ENCODE assay signal across 1 cellular context in the genomic region with DNA sequence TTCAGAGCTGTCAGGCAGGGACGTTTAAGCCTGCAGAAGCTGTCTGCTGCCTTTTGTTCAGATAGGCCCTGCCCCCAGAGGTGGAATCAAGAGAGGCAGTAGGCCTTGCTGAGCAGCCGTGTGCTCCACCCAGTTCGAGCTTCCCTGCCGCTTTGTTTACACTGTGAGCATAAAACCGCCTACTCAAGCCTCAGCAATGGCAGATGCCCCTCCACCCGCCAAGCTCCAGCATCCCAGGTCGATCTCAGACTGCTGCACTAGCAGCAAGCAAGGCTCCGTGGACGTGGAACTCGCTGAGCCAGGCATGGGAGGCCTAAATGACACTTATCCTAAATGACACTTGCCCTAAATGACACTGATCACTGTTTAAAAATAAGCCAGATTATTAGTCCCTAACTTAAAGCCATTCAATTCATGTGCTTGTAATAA.
A peak's percentile ranks its signal among the peaks of the same experiment; 100 is the strongest.
TF ChIP-seq lines count a peak whose summit lies in the region.

No MANE protein-coding gene starts in this region.

TF ChIP-seq in K562, 482 proteins besides CTCF, POLR2A, EP300 and RAD21 (continued from another document and continues in another):
- TF ChIP-seq, protein P1, sequence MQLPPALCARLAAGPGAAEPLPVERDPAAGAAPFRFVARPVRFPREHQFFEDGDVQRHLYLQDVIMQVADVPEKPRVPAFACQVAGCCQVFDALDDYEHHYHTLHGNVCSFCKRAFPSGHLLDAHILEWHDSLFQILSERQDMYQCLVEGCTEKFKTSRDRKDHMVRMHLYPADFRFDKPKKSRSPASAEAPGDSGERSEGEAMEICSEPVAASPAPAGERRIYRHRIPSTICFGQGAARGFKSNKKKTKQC (CRISPR knock-in tag; IDR thresholded peaks at IDR 0.05), result no peak
- TF ChIP-seq HNRNPL (IDR thresholded peaks at IDR 0.05; ENCODE audit: low read depth, low read length) (no peak), CHCHD3 (CRISPR knock-in tag; IDR thresholded peaks at IDR 0.05) (no peak), ARNT (IDR thresholded peaks at IDR 0.05) (no peak), ZNF830 (CRISPR knock-in tag; IDR thresholded peaks at IDR 0.05) (no peak), PHTF2 (CRISPR knock-in tag; IDR thresholded peaks at IDR 0.05) (no peak), MTF1 (CRISPR knock-in tag; IDR thresholded peaks at IDR 0.05; ENCODE audit: borderline replicate concordance) (no peak), HIVEP1 (CRISPR knock-in tag; IDR thresholded peaks at IDR 0.05) (0 out of 2 replicates have a peak, but pooled peaks have one; percentile 38), HNRNPLL (IDR thresholded peaks at IDR 0.05; ENCODE audit: low read depth, low read length, poor library complexity, severe bottlenecking) (no peak), ADNP (tag; IDR thresholded peaks at IDR 0.05) (no peak), ZNF609 (CRISPR knock-in tag; IDR thresholded peaks at IDR 0.05; ENCODE audit: borderline replicate concordance) (no peak), U2AF2 (optimal IDR thresholded peaks at IDR 0.05; ENCODE audit: low read depth, low read length) (no peak), ZC3H8 (IDR thresholded peaks at IDR 0.05) (no peak), ZBED1 (IDR thresholded peaks at IDR 0.05) (no peak), ZNF778 (CRISPR knock-in tag; IDR thresholded peaks at IDR 0.05) (no peak), HCFC1 (IDR thresholded peaks at IDR 0.05; ENCODE audit: low read depth, low read length) (no peak), ELK1 (CRISPR knock-in tag; IDR thresholded peaks at IDR 0.05) (no peak), THRB (CRISPR knock-in tag; conservative IDR thresholded peaks at IDR 0.05) (no peak), MTA2 (IDR thresholded peaks at IDR 0.05; ENCODE audit: low read depth) (no peak), HDAC6 (IDR thresholded peaks at IDR 0.05; ENCODE audit: low read depth, low read length) (no peak), ZBTB7A (IDR thresholded peaks at IDR 0.05; ENCODE audit: borderline replicate concordance, control insufficient read depth, low read depth, low read length) (no peak), FOXA3 (CRISPR knock-in tag; conservative IDR thresholded peaks at IDR 0.05 in 1 of 2, IDR thresholded peaks at IDR 0.05 in 1 of 2) (peak; percentile 93 to 96), HLTF (IDR thresholded peaks at IDR 0.05) (no peak), RBM14 (IDR thresholded peaks at IDR 0.05; ENCODE audit: borderline replicate concordance, insufficient read depth, low read depth, low read length) (no peak), CAMTA2 (CRISPR knock-in tag; conservative IDR thresholded peaks at IDR 0.05) (no peak), KLF16 (IDR thresholded peaks at IDR 0.05) (no peak), MEF2A (IDR thresholded peaks at IDR 0.05; ENCODE audit: control insufficient read depth, low read depth, low read length) (no peak), ARID1B (IDR thresholded peaks at IDR 0.05) (no peak; the same call in 1 of the 2 replicates), EZH2 (IDR thresholded peaks at IDR 0.05; ENCODE audit: borderline replicate concordance, low read depth, low read length) (no peak), CBFA2T2 (conservative IDR thresholded peaks at IDR 0.05) (no peak), ZNF766 (CRISPR knock-in tag; conservative IDR thresholded peaks at IDR 0.05) (no peak; the same call in 1 of the 2 replicates), ETV6 (IDR thresholded peaks at IDR 0.05; ENCODE audit: borderline replicate concordance in 1 of 2, low read depth in 2 of 2, low read length in 1 of 2) (no peak), ETV6 (CRISPR knock-in tag; IDR thresholded peaks at IDR 0.05; ENCODE audit: borderline replicate concordance) (no peak)
- TF ChIP-seq, protein P2, sequence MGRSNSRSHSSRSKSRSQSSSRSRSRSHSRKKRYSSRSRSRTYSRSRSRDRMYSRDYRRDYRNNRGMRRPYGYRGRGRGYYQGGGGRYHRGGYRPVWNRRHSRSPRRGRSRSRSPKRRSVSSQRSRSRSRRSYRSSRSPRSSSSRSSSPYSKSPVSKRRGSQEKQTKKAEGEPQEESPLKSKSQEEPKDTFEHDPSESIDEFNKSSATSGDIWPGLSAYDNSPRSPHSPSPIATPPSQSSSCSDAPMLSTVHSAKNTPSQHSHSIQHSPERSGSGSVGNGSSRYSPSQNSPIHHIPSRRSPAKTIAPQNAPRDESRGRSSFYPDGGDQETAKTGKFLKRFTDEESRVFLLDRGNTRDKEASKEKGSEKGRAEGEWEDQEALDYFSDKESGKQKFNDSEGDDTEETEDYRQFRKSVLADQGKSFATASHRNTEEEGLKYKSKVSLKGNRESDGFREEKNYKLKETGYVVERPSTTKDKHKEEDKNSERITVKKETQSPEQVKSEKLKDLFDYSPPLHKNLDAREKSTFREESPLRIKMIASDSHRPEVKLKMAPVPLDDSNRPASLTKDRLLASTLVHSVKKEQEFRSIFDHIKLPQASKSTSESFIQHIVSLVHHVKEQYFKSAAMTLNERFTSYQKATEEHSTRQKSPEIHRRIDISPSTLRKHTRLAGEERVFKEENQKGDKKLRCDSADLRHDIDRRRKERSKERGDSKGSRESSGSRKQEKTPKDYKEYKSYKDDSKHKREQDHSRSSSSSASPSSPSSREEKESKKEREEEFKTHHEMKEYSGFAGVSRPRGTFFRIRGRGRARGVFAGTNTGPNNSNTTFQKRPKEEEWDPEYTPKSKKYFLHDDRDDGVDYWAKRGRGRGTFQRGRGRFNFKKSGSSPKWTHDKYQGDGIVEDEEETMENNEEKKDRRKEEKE (IDR thresholded peaks at IDR 0.05; ENCODE audit: borderline replicate concordance in 1 of 2, control insufficient read depth in 1 of 2, low read depth in 2 of 2, low read length in 1 of 2), result no peak
- TF ChIP-seq, protein P3, sequence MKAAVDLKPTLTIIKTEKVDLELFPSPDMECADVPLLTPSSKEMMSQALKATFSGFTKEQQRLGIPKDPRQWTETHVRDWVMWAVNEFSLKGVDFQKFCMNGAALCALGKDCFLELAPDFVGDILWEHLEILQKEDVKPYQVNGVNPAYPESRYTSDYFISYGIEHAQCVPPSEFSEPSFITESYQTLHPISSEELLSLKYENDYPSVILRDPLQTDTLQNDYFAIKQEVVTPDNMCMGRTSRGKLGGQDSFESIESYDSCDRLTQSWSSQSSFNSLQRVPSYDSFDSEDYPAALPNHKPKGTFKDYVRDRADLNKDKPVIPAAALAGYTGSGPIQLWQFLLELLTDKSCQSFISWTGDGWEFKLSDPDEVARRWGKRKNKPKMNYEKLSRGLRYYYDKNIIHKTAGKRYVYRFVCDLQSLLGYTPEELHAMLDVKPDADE (conservative IDR thresholded peaks at IDR 0.05; ENCODE audit: control insufficient read depth, low read depth, low read length), result no peak
- TF ChIP-seq, protein P4, sequence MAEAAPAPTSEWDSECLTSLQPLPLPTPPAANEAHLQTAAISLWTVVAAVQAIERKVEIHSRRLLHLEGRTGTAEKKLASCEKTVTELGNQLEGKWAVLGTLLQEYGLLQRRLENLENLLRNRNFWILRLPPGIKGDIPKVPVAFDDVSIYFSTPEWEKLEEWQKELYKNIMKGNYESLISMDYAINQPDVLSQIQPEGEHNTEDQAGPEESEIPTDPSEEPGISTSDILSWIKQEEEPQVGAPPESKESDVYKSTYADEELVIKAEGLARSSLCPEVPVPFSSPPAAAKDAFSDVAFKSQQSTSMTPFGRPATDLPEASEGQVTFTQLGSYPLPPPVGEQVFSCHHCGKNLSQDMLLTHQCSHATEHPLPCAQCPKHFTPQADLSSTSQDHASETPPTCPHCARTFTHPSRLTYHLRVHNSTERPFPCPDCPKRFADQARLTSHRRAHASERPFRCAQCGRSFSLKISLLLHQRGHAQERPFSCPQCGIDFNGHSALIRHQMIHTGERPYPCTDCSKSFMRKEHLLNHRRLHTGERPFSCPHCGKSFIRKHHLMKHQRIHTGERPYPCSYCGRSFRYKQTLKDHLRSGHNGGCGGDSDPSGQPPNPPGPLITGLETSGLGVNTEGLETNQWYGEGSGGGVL (CRISPR knock-in tag; IDR thresholded peaks at IDR 0.05), result no peak
- TF ChIP-seq, protein P5, sequence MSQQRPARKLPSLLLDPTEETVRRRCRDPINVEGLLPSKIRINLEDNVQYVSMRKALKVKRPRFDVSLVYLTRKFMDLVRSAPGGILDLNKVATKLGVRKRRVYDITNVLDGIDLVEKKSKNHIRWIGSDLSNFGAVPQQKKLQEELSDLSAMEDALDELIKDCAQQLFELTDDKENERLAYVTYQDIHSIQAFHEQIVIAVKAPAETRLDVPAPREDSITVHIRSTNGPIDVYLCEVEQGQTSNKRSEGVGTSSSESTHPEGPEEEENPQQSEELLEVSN (IDR thresholded peaks at IDR 0.05; ENCODE audit: borderline replicate concordance in 1 of 2, extremely low read depth in 1 of 2, insufficient read depth in 1 of 2, insufficient read length in 1 of 2, low read depth in 1 of 2, low read length in 1 of 2, poor library complexity in 1 of 2, severe bottlenecking in 1 of 2), result no peak
